Comparison of ENCODE assay signal across 8 cellular contexts in genomic region chr14:75147423-75148071, GRCh38. TPM values are rescaled to one million over a fixed set of nuclear protein-coding genes. Genes with fewer than 3 reads are reported as not detected.
DNase-seq lines count a peak whose midpoint lies in the region; ATAC-seq and TF ChIP-seq lines count a peak whose summit lies in the region.

No MANE protein-coding gene starts in this region.

- peak overlapping the region; percentile 93 for H3K27ac Mint-ChIP-seq in T-helper 17 cell
- H3K27ac Mint-ChIP-seq in naive thymus-derived CD4-positive, alpha-beta T cell: peak overlapping the region in 4 of 9 donors; percentile 21 to 84 (median 56)

- no peak for TF ChIP-seq CTCF in GM10248 (IDR thresholded peaks at IDR 0.05; ENCODE audit: control extremely low read depth, extremely low read depth, low read depth, missing control alignments)

- H3K4me3 ChIP-seq in naive thymus-derived CD4-positive, alpha-beta T cell (ENCODE audit: low read length): no peak overlapping the region

- no peaks in the 10 kb centered on the region for H3K9me3 Mint-ChIP-seq in naive thymus-derived CD4-positive, alpha-beta T cell

- intact Hi-C loops in naive thymus-derived CD4-positive, alpha-beta T cell (cut with micrococcal nuclease): loop anchor here in 1 of 2 donors (5.0 kb wide), 1 partner anchor 340 kb away; no protein-coding TSS in a partner anchor

- POLR2A ChIA-PET in naive thymus-derived CD4-positive, alpha-beta T cell (lab: Charles Lee): no interaction called here
- POLR2A ChIA-PET in GM10248 (lab: Yijun Ruan, JAX): no interaction called here

- CTCF ChIA-PET in naive thymus-derived CD4-positive, alpha-beta T cell (lab: Charles Lee): interaction anchor here (0.7 kb wide), 1 partner anchor 28 kb away, joined by 4 read pairs; no protein-coding TSS in a partner anchor
- CTCF ChIA-PET in GM10248 (lab: Yijun Ruan, JAX): interaction anchor here (1.0 kb wide), 1 partner anchor 149 kb away, joined by 3 read pairs; no protein-coding TSS in a partner anchor

- H3K27ac ChIP-seq in naive thymus-derived CD4-positive, alpha-beta T cell (ENCODE audit: low read depth, low read length): no peak overlapping the region

- peaks cover 9% of the 10 kb centered on the region for H3K36me3 Mint-ChIP-seq in T-helper 17 cell (ENCODE audit: low read depth)
- H3K36me3 Mint-ChIP-seq in naive thymus-derived CD4-positive, alpha-beta T cell: peaks cover 4 to 43% (median 24%) of the 10 kb centered on the region in 5 donors

- peaks cover 0 to 18% of the 10 kb centered on the region in 2 donors for H3K4me1 ChIP-seq in naive thymus-derived CD4-positive, alpha-beta T cell (ENCODE audit: control insufficient read depth in 2 of 2, insufficient read depth in 2 of 2, low read length in 2 of 2)

- DNase-seq in ELF-1 (ENCODE audit: low read depth, low spot score): peak; percentile 86
- DNase-seq in T-helper 17 cell: no peak
- DNase-seq in fibroblast of peridontal ligament (ENCODE audit: extremely low read depth): peak; percentile 89
- no peak for DNase-seq in naive thymus-derived CD4-positive, alpha-beta T cell
- DNase-seq in activated gamma-delta T cell (lab: John Stamatoyannopoulos, UW): no peak
- DNase-seq in DMS 273 (lab: John Stamatoyannopoulos, UW; ENCODE audit: unreplicated experiment): no peak
- DNase-seq in GM10248 (ENCODE audit: extremely low spot score): no peak

- no peak overlapping the region for H3K4me3 Mint-ChIP-seq in T-helper 17 cell
- peak overlapping the region in 1 of 10 donors; percentile 26 for H3K4me3 Mint-ChIP-seq in naive thymus-derived CD4-positive, alpha-beta T cell

- H3K36me3 ChIP-seq in naive thymus-derived CD4-positive, alpha-beta T cell (ENCODE audit: control insufficient read depth in 2 of 3, insufficient read depth in 3 of 3, low read length in 3 of 3): peaks cover 0 to 23% (median 7%) of the 10 kb centered on the region in 3 experiments

- ATAC-seq in T-helper 17 cell: peak; percentile 57
- peak; percentile 85 for ATAC-seq in naive thymus-derived CD4-positive, alpha-beta T cell
- ATAC-seq in GM19023 (IDR thresholded peaks at IDR 0.05; ENCODE audit: unreplicated experiment): no peak

- H3K27me3 ChIP-seq in naive thymus-derived CD4-positive, alpha-beta T cell (ENCODE audit: control insufficient read depth in 2 of 2, insufficient read depth in 2 of 2, low read length in 2 of 2): no peaks in the 10 kb centered on the region

- peaks cover 48% of the 10 kb centered on the region for H3K4me1 Mint-ChIP-seq in T-helper 17 cell
- peaks cover 38 to 78% (median 64%) of the 10 kb centered on the region in 7 donors for H3K4me1 Mint-ChIP-seq in naive thymus-derived CD4-positive, alpha-beta T cell

- no peaks in the 10 kb centered on the region for H3K27me3 Mint-ChIP-seq in T-helper 17 cell
- no peaks in the 10 kb centered on the region for H3K27me3 Mint-ChIP-seq in naive thymus-derived CD4-positive, alpha-beta T cell

- H3K9me3 ChIP-seq in T-helper 17 cell (ENCODE audit: control insufficient read depth, low read length, poor library complexity, severe bottlenecking): no peaks in the 10 kb centered on the region
- no peaks in the 10 kb centered on the region for H3K9me3 ChIP-seq in naive thymus-derived CD4-positive, alpha-beta T cell (ENCODE audit: control insufficient read depth in 2 of 3, low read length in 3 of 3)

RNA-seq across cellular contexts. Expression of gene NEK9, which starts 20.7 kb away (rescaled TPM):
- total RNA-seq in T-helper 17 cell: 10 to 100 TPM; 61.7 to 63.6 TPM
- total RNA-seq in naive thymus-derived CD4-positive, alpha-beta T cell: 100 to 1,000 TPM in 2 of 5 experiments, 10 to 100 TPM in 3; 81.7 to 141 (median 84.7) TPM
- polyA plus RNA-seq in naive thymus-derived CD4-positive, alpha-beta T cell: 10 to 100 TPM; 16.6 to 17.2 TPM

RNA-seq across cellular contexts. Expression of gene TMED10, which starts 28.9 kb away (rescaled TPM):
- 100 to 1,000 TPM; 190 to 195 TPM for total RNA-seq in T-helper 17 cell
- 100 to 1,000 TPM; 155 to 233 (median 171) TPM for total RNA-seq in naive thymus-derived CD4-positive, alpha-beta T cell
- polyA plus RNA-seq in naive thymus-derived CD4-positive, alpha-beta T cell: 100 to 1,000 TPM; 204 to 245 TPM

Comparison
In these comparisons a context has a peak if more than half of its experiments do, and no peak if none do; other contexts are left out.
1. DNase-seq: peak in ELF-1 (single experiment) and fibroblast of peridontal ligament (single experiment); none in T-helper 17 cell (0 of 3), naive thymus-derived CD4-positive, alpha-beta T cell (0 of 9), activated gamma-delta T cell (single experiment), DMS 273 (single experiment) and GM10248 (single experiment).